ENCODE assay signal across 8 cellular contexts in the genomic region with DNA sequence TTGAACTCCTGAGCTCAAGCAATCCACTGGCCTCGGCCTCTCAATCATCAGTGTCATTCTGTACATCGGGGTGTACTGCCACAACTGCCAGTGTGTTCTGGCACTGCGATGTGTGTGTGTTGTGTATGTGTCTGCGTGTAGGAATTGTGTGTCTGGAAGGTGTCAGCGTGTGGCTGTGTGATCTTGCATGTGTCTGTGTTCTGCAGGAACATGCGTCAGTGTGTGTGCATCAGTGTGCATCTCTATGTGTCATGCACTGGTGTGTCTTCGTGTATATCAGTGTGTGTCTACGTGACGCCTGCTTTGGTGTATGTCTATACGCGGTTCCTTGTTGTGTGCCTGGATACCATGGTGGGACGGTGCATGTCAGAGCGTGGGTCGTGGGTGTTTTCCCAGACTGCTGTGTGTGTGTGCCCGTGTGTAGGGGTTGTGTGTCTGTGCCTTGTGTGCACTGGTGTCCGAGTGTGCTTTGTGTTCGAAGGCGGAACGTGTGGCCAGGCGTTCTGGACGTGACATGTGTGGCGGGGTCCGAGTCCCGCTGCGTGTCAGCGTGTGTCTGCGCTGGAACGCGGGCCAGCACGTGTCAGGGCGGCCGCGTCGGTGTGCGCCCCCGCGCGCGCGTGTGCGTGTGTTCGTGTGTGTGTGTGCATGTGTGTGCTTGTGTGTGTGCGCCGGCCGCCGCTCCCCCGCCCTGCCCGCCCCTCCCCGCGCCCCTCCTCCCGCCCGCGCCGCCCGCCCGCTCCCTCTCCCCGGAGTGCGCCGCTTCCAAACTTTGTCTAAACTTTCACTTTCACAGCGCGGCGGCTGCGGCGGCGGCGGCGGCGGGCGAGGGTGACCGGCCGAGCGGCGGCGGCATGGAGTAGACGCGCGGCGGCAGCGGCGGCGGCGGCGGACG. TPM values are rescaled to one million over a fixed set of nuclear protein-coding genes. Genes with fewer than 3 reads are reported as not detected.
DNase-seq lines count a peak whose midpoint lies in the region; ATAC-seq and TF ChIP-seq lines count a peak whose summit lies in the region.

A gene (plus strand): TSS at position 775 of the 895 bp plus-strand sequence. CDS start 363 bp downstream, outside the sequence.

- H4K8ac ChIP-seq in H9 (replicated peaks; ENCODE audit: insufficient read length, low read depth, low read length) = no peak within 1 kb of the TSS

- no peak within 1 kb of the TSS for H2BK20ac ChIP-seq in H9 (ENCODE audit: low read depth, low read length, poor library complexity, severe bottlenecking)

- no peak within 1 kb of the TSS for H2BK5ac ChIP-seq in H9 (ENCODE audit: insufficient read length, low read length)

- peaks cover 5% of the 10 kb centered on the region for H4K20me1 ChIP-seq in H9 (ENCODE audit: control insufficient read depth, insufficient read depth, insufficient read length)

- H3K4me1 ChIP-seq in H9 (ENCODE audit: insufficient read depth, low read length) = no peaks in the 10 kb centered on the region

- no peak for ATAC-seq in GM21528 (IDR thresholded peaks at IDR 0.05; ENCODE audit: low FRiP score, unreplicated experiment)

- H3K56ac ChIP-seq in H9 (ENCODE audit: insufficient read length, low read depth, low read length) = no peak within 1 kb of the TSS

- H3K14ac ChIP-seq in H9 (ENCODE audit: insufficient read depth, low read length) = no peak within 1 kb of the TSS; the same call in 1 of the 2 replicates

- H2BK12ac ChIP-seq in H9 (ENCODE audit: insufficient read length, low read depth, low read length) = no peak within 1 kb of the TSS

- H3K79me2 ChIP-seq in H9 (ENCODE audit: insufficient read depth, low read length) = no peaks in the 10 kb centered on the region

- peaks cover 5 to 11% of the 10 kb centered on the region in 2 experiments for H3K4me1 Mint-ChIP-seq in H9

- H3K36me3 Mint-ChIP-seq in H9 (ENCODE audit: insufficient read depth in 1 of 3, low read depth in 3 of 3) = peaks cover 0 to 2% (median 0%) of the 10 kb centered on the region in 3 experiments; a peak in 1 of 7 replicates

- peaks cover 4% of the 10 kb centered on the region for H3K23me2 ChIP-seq in H9 (ENCODE audit: insufficient read length, low read depth, low read length, poor library complexity, severe bottlenecking)

- WGBS in H9 (ENCODE audit: extremely low coverage, insufficient read length, low lambda C conversion rate) = no CpG with 5 or more reads among the region's 84 CpGs

- peak within 1 kb of the TSS; percentile 61 to 80 for H3K4me3 Mint-ChIP-seq in H9

- DNase-seq in H9 (no peak), T-helper 22 cell (ENCODE audit: low read depth) (peak; percentile 20), astrocyte of the cerebellum (ENCODE audit: low read depth) (no peak), hepatic stellate cell (ENCODE audit: low spot score) (peak; percentile 82), retinal pigment epithelial cell (ENCODE audit: low read depth) (no peak), middle frontal gyrus (ENCODE audit: extremely low spot score, low spot score) (no peak)

- H2BK120ac ChIP-seq in H9 (ENCODE audit: low read depth, low read length, poor library complexity, severe bottlenecking) = no peak within 1 kb of the TSS

- H3K4me3 ChIP-seq in astrocyte of the cerebellum (ENCODE audit: low read depth, low read length) = peak within 1 kb of the TSS; percentile 86
- H3K4me3 ChIP-seq in retinal pigment epithelial cell (ENCODE audit: low read length) = peak within 1 kb of the TSS; percentile 71

- no peak within 1 kb of the TSS for H3K23ac ChIP-seq in H9 (ENCODE audit: insufficient read length, low read depth, low read length)

- H3K27ac Mint-ChIP-seq in H9 = peak within 1 kb of the TSS in 1 of 3 experiments; percentile 9; a peak in 1 of 7 replicates

- TF ChIP-seq CTCF in 22Rv1 (IDR thresholded peaks at IDR 0.05) (no peak), H9 (conservative IDR thresholded peaks at IDR 0.05) (no peak), astrocyte of the cerebellum (IDR thresholded peaks at IDR 0.05; ENCODE audit: low read depth, low read length, missing control alignments) (no peak), retinal pigment epithelial cell (conservative IDR thresholded peaks at IDR 0.05; ENCODE audit: low read depth, low read length) (no peak)

- H3K9ac ChIP-seq in H9 (ENCODE audit: extremely low read depth, insufficient read length, low read length) = no peak within 1 kb of the TSS

- no peak within 1 kb of the TSS for H3T11ph ChIP-seq in H9 (ENCODE audit: low read length)

- no peak within 1 kb of the TSS for H2AFZ ChIP-seq in H9 (ENCODE audit: low read length)

- H3K27me3 ChIP-seq in H9 (ENCODE audit: insufficient read depth, low read length) = peaks cover 54% of the 10 kb centered on the region

- H2AK5ac ChIP-seq in H9 (ENCODE audit: insufficient read length, low read length) = no peak within 1 kb of the TSS

- no peak within 1 kb of the TSS for H4K5ac ChIP-seq in H9 (ENCODE audit: insufficient read length, low read depth, low read length)

- H3K27me3 Mint-ChIP-seq in H9 (ENCODE audit: low read depth) = peaks cover 93% of the 10 kb centered on the region

- no peak within 1 kb of the TSS for H3K18ac ChIP-seq in H9 (ENCODE audit: insufficient read length, low read depth, low read length)

- peak within 1 kb of the TSS; percentile 3 for H3K4me2 ChIP-seq in H9 (ENCODE audit: insufficient read depth, insufficient read length, low read length)

- in situ Hi-C loops in astrocyte of the cerebellum (cut with HindIII; ENCODE audit: low sequenced_read_pairs) = no loop called here

- H3K9me3 Mint-ChIP-seq in H9 = peaks cover 2 to 9% of the 10 kb centered on the region in 2 experiments; a peak in 3 of 5 replicates

- no peak within 1 kb of the TSS for H3K4ac ChIP-seq in H9 (ENCODE audit: low read depth, low read length)

- H4K91ac ChIP-seq in H9 (ENCODE audit: insufficient read length, low read depth, low read length) = no peak within 1 kb of the TSS

- H2BK15ac ChIP-seq in H9 (ENCODE audit: low read depth, low read length) = no peak within 1 kb of the TSS

- H3K79me1 ChIP-seq in H9 (ENCODE audit: insufficient read depth, low read depth, low read length, poor library complexity, severe bottlenecking) = no peaks in the 10 kb centered on the region

- H3K9me3 ChIP-seq in H9 (ENCODE audit: control insufficient read depth, low read depth, low read length) = no peaks in the 10 kb centered on the region

- H3K27ac ChIP-seq in 22Rv1 = peak within 1 kb of the TSS; percentile 99
- no peak within 1 kb of the TSS for H3K27ac ChIP-seq in H9 (ENCODE audit: insufficient read length, low read depth, low read length)

RNA-seq across cellular contexts. Expression of the gene that starts here (rescaled TPM):
- total RNA-seq in H9 (2021) = 0.20 and 0.31 TPM in 2 replicates

Comparison
In these comparisons a context has a peak if more than half of its experiments do, and no peak if none do; other contexts are left out.
1. DNase-seq: peak in T-helper 22 cell (single experiment) and hepatic stellate cell (single experiment); none in H9 (single experiment), astrocyte of the cerebellum (single experiment), retinal pigment epithelial cell (single experiment) and middle frontal gyrus (single experiment).